In the genomic region with DNA sequence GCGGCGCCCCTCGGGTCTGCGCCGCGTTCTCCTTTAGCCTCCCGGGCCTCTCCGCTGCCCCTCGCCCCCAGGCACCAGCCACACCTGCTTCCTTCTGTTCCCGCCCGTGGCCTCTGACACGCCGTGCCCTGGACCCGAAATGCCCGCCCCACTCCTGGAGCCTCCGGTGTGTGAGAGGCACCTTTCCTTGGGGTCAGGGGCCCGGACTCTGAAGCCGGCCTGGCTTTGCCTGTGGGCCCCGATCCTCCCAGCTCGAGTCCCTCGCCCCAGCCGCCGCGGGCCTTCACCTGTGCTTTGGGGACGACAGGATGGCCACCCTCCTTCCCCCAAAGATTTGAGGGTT, we compare ENCODE assay signal across 8 cellular contexts. TPM values are rescaled to one million over a fixed set of nuclear protein-coding genes. Genes with fewer than 3 reads are reported as not detected.
DNase-seq lines count a peak whose midpoint lies in the region; ATAC-seq and TF ChIP-seq lines count a peak whose summit lies in the region.

No MANE protein-coding gene starts in this region.

- TF ChIP-seq EP300 in esophagus muscularis mucosa (IDR thresholded peaks at IDR 0.05), result no peak

- no peaks in the 10 kb centered on the region for H3K9me3 ChIP-seq in SK-N-MC (ENCODE audit: low read depth, low read length)
- H3K9me3 ChIP-seq in esophagus muscularis mucosa, result no peaks in the 10 kb centered on the region
- H3K9me3 ChIP-seq in osteoblast (ENCODE audit: low read depth, low read length), result peaks cover 2% of the 10 kb centered on the region

- H3K4me3 ChIP-seq in AG09309 (ENCODE audit: control insufficient read depth, low read depth, low read length), result peak overlapping the region; percentile 63
- peak overlapping the region; percentile 97 for H3K4me3 ChIP-seq in SK-N-MC
- peak overlapping the region; percentile 75 to 84 (median 78) for H3K4me3 ChIP-seq in esophagus muscularis mucosa
- H3K4me3 ChIP-seq in osteoblast (ENCODE audit: insufficient read depth, low read length), result peak overlapping the region; percentile 87

- H3K27me3 ChIP-seq in esophagus muscularis mucosa, result no peaks in the 10 kb centered on the region
- H3K27me3 ChIP-seq in osteoblast (ENCODE audit: insufficient read depth, low read length), result no peaks in the 10 kb centered on the region

- no peak for DNase-seq in AG09309 (ENCODE audit: low read depth)
- DNase-seq in SK-N-MC (ENCODE audit: low read depth, low spot score), result no peak
- DNase-seq in esophagus muscularis mucosa (ENCODE audit: extremely low spot score), result no peak
- DNase-seq in osteoblast (ENCODE audit: insufficient read length, low spot score, missing footprints), result no peak

- no peaks in the 10 kb centered on the region for H4K20me1 ChIP-seq in osteoblast (ENCODE audit: insufficient read depth, low read length)

- H3K4me1 ChIP-seq in esophagus muscularis mucosa (peaks cover 12 to 50% (median 38%) of the 10 kb centered on the region in 4 donors), osteoblast (ENCODE audit: insufficient read depth, low read length) (peaks cover 9% of the 10 kb centered on the region)

- TF ChIP-seq CTCF in AG09309 (IDR thresholded peaks at IDR 0.05; ENCODE audit: control insufficient read depth, insufficient read depth, low read depth, low read length, missing control alignments) (no peak), esophagus muscularis mucosa (IDR thresholded peaks at IDR 0.05) (no peak), osteoblast (IDR thresholded peaks at IDR 0.05; ENCODE audit: extremely low read depth, low read depth, low read length) (no peak)

- H3K4me2 ChIP-seq in osteoblast (ENCODE audit: insufficient read depth, low read length), result peak overlapping the region; percentile 95

- peaks cover 6% of the 10 kb centered on the region for H3K79me2 ChIP-seq in osteoblast (ENCODE audit: insufficient read depth, low read length)

- ATAC-seq in GM21619 (IDR thresholded peaks at IDR 0.05; ENCODE audit: unreplicated experiment), result peak; percentile 9
- no peak for ATAC-seq in GM19467 (IDR thresholded peaks at IDR 0.05; ENCODE audit: unreplicated experiment)
- ATAC-seq in HG02970 (IDR thresholded peaks at IDR 0.05; ENCODE audit: low FRiP score, unreplicated experiment), result no peak
- ATAC-seq in GM21390 (IDR thresholded peaks at IDR 0.05; ENCODE audit: unreplicated experiment), result no peak

- H3K27ac ChIP-seq in SK-N-MC (0 out of 2 replicates have a peak overlapping the region, but pooled peaks have one; percentile 42), esophagus muscularis mucosa (replicated peaks in 1 of 4) (peak overlapping the region; percentile 82 to 90 (median 89)), osteoblast (ENCODE audit: low read depth, low read length) (peak overlapping the region; percentile 56)

- peak overlapping the region; percentile 76 for H2AFZ ChIP-seq in osteoblast (ENCODE audit: low read length)

- no peak for TF ChIP-seq POLR2A in esophagus muscularis mucosa (IDR thresholded peaks at IDR 0.05; ENCODE audit: low read depth)

- whole genome bisulfite sequencing in esophagus muscularis mucosa, result 4% methylated on average over 10 of the region's 25 CpGs

- peak overlapping the region; percentile 93 for H3K9ac ChIP-seq in SK-N-MC (ENCODE audit: insufficient read length)

- H3K36me3 ChIP-seq in SK-N-MC (ENCODE audit: insufficient read depth, low read length) (no peaks in the 10 kb centered on the region), esophagus muscularis mucosa (peaks cover 0 to 4% (median 0%) of the 10 kb centered on the region in 4 donors), osteoblast (ENCODE audit: insufficient read depth, low read length) (no peaks in the 10 kb centered on the region)

- intact Hi-C loops in esophagus muscularis mucosa (cut with DNase I), result no loop called here

RNA-seq across cellular contexts. Expression of a gene that starts 0.7 kb away (rescaled TPM):
- total RNA-seq in esophagus muscularis mucosa (10 to 100 TPM in 3 of 4 donors, 1 to 10 TPM in 1; 8.3 to 19.4 (median 14.8) TPM), osteoblast (12.7 and 15.0 TPM in 2 replicates)

RNA-seq across cellular contexts. Expression of a gene that starts 12.4 kb away (rescaled TPM):
- total RNA-seq in esophagus muscularis mucosa, result under 1 TPM in 3 of 4 donors, not detected in 1; under 0.01 to 0.23 (median under 0.01) TPM
- total RNA-seq in osteoblast, result not detected in 2 replicates

RNA-seq across cellular contexts. Expression of a gene that starts 17.1 kb away (rescaled TPM):
- total RNA-seq in esophagus muscularis mucosa (10 to 100 TPM; 28.4 to 58.6 (median 32.3) TPM), osteoblast (25.6 and 29.3 TPM in 2 replicates)

RNA-seq across cellular contexts. Expression of a gene that starts 45.9 kb away (rescaled TPM):
- 1 to 10 TPM in 1 of 4 donors, not detected in 3; 1.0 TPM for total RNA-seq in esophagus muscularis mucosa
- 1.8 and 2.1 TPM in 2 replicates for total RNA-seq in osteoblast
